ENCODE assay signal across 8 cellular contexts in genomic region chr14:60723218-60724079, GRCh38. TPM values are rescaled to one million over a fixed set of nuclear protein-coding genes. Genes with fewer than 3 reads are reported as not detected.
A peak's percentile ranks its signal among the peaks of the same experiment; 100 is the strongest.
DNase-seq lines count a peak whose midpoint lies in the region; ATAC-seq and TF ChIP-seq lines count a peak whose summit lies in the region.

No MANE protein-coding gene starts in this region.

- no peak for TF ChIP-seq CTCF in right atrium auricular region (IDR thresholded peaks at IDR 0.05)

- H3K9ac ChIP-seq in rectal smooth muscle tissue (ENCODE audit: low read length) = no peak overlapping the region

- H3K4me3 Mint-ChIP-seq in activated naive CD8-positive, alpha-beta T cell treated with anti-CD3 and anti-CD28 coated beads, Interleukin-2, amount 50 U/mL, for 24 hours = peak overlapping the region; percentile 78

- H3K36me3 ChIP-seq in right atrium auricular region (no peaks in the 10 kb centered on the region), rectal smooth muscle tissue (ENCODE audit: control insufficient read depth, insufficient read depth, low read length) (no peaks in the 10 kb centered on the region)

- no peaks in the 10 kb centered on the region for H3K36me3 Mint-ChIP-seq in activated naive CD8-positive, alpha-beta T cell treated with anti-CD3 and anti-CD28 coated beads, Interleukin-2, amount 50 U/mL, for 24 hours (ENCODE audit: low read depth)

- DNase-seq in NCI-H345 (lab: John Stamatoyannopoulos, UW) (peak; percentile 31), NCI-H345 treated with DMSO at 0.1 percent for 48 hours (lab: John Stamatoyannopoulos, UW; ENCODE audit: unreplicated experiment) (no peak), OCI-M1 (lab: John Stamatoyannopoulos, UW) (peak; percentile 55), right atrium auricular region (ENCODE audit: low spot score) (no peak), DMS114 treated with DMSO at 0.1 percent for 48 hours (lab: John Stamatoyannopoulos, UW; ENCODE audit: unreplicated experiment) (no peak)
- DNase-seq in activated naive CD8-positive, alpha-beta T cell treated with anti-CD3 and anti-CD28 coated beads, Interleukin-2, amount 50 U/mL, for 24 hours = peak; percentile 33

- H3K4me1 Mint-ChIP-seq in activated naive CD8-positive, alpha-beta T cell treated with anti-CD3 and anti-CD28 coated beads, Interleukin-2, amount 50 U/mL, for 24 hours = peaks cover 22% of the 10 kb centered on the region

- peak overlapping the region; percentile 79 for H3K4me3 ChIP-seq in right atrium auricular region
- peak overlapping the region; percentile 76 for H3K4me3 ChIP-seq in rectal smooth muscle tissue (ENCODE audit: low read length)

- H3K27me3 ChIP-seq in right atrium auricular region (no peaks in the 10 kb centered on the region), rectal smooth muscle tissue (ENCODE audit: control insufficient read depth, insufficient read depth, low read length) (peaks cover 20% of the 10 kb centered on the region)

- H3K27ac Mint-ChIP-seq in activated naive CD8-positive, alpha-beta T cell treated with anti-CD3 and anti-CD28 coated beads, Interleukin-2, amount 50 U/mL, for 24 hours = no peak overlapping the region

- H3K4me1 ChIP-seq in right atrium auricular region (peaks cover 0 to 20% of the 10 kb centered on the region in 2 donors), rectal smooth muscle tissue (ENCODE audit: control insufficient read depth, insufficient read depth, low read length) (no peaks in the 10 kb centered on the region)

- H3K27ac ChIP-seq in right atrium auricular region (peak overlapping the region; percentile 76 to 81), rectal smooth muscle tissue (ENCODE audit: low read depth, low read length) (no peak overlapping the region)

- peak; percentile 46 for ATAC-seq in HG02885 (IDR thresholded peaks at IDR 0.05; ENCODE audit: poor library complexity, unreplicated experiment)
- peak; percentile 34 for ATAC-seq in activated naive CD8-positive, alpha-beta T cell treated with anti-CD3 and anti-CD28 coated beads, Interleukin-2, amount 50 U/mL, for 24 hours

- H3K9me3 ChIP-seq in right atrium auricular region = no peaks in the 10 kb centered on the region

- peaks cover 67% of the 10 kb centered on the region for H3K27me3 Mint-ChIP-seq in activated naive CD8-positive, alpha-beta T cell treated with anti-CD3 and anti-CD28 coated beads, Interleukin-2, amount 50 U/mL, for 24 hours

- no peaks in the 10 kb centered on the region for H3K9me3 Mint-ChIP-seq in activated naive CD8-positive, alpha-beta T cell treated with anti-CD3 and anti-CD28 coated beads, Interleukin-2, amount 50 U/mL, for 24 hours

RNA-seq across cellular contexts. Expression of gene SIX4, which starts 0.7 kb away (rescaled TPM):
- total RNA-seq in right atrium auricular region = 1 to 10 TPM; 3.3 to 4.1 TPM

RNA-seq across cellular contexts. Expression of gene MNAT1, which starts 11.1 kb away (rescaled TPM):
- total RNA-seq in right atrium auricular region = 10 to 100 TPM; 20.2 to 29.7 TPM

Comparison
In these comparisons a context has a peak if more than half of its experiments do, and no peak if none do; other contexts are left out.
1. DNase-seq: peak in NCI-H345 (single experiment), OCI-M1 (single experiment) and activated naive CD8-positive, alpha-beta T cell treated with anti-CD3 and anti-CD28 coated beads, Interleukin-2, amount 50 U/mL, for 24 hours (single experiment); none in NCI-H345 treated with DMSO at 0.1 percent for 48 hours (single experiment), right atrium auricular region (single experiment) and DMS114 treated with DMSO at 0.1 percent for 48 hours (single experiment).